In genomic region chr3:10816019-10816862, GRCh38 we compare ENCODE assay signal across 12 cellular contexts. TPM values are rescaled to one million over a fixed set of nuclear protein-coding genes. Genes with fewer than 3 reads are reported as not detected.
DNase-seq lines count a peak whose midpoint lies in the region; ATAC-seq and TF ChIP-seq lines count a peak whose summit lies in the region.
"Had no signal": no experiment of that assay in that cellular context is flagged by ENCODE, and none has a peak within 500 bp of the region (broad histone marks: within the 10 kb centered on the region; RNA-seq: fewer than 3 reads in every experiment).

Gene SLC6A11, plus strand, starts transcription at chr3:10816228. Its CDS starts 38 bp downstream, at chr3:10816266.

- H3K4me1 ChIP-seq in mesodermal cell (ENCODE audit: control insufficient read depth, insufficient read depth, low read length, poor library complexity, severe bottlenecking) = no peaks in the 10 kb centered on the region
- H3K4me1 ChIP-seq in upper lobe of left lung = peaks cover 0 to 10% (median 4%) of the 10 kb centered on the region in 4 donors

- ATAC-seq in upper lobe of left lung (ENCODE audit: low FRiP score in 2 of 2) (peak in 1 of 2 donors; percentile 37), GM18861 (IDR thresholded peaks at IDR 0.05; ENCODE audit: unreplicated experiment) (no peak)
- ATAC-seq: T-helper 17 cell had no signal

- TF ChIP-seq EP300 in upper lobe of left lung (IDR thresholded peaks at IDR 0.05) = no peak

- peak within 1 kb of the TSS; percentile 30 for H3K4me3 ChIP-seq in mesodermal cell (ENCODE audit: extremely low read depth, insufficient read depth, low read length, poor library complexity, severe bottlenecking)
- peak within 1 kb of the TSS in 3 of 4 donors; percentile 15 to 30 (median 29) for H3K4me3 ChIP-seq in upper lobe of left lung

- H3K4me1 Mint-ChIP-seq in endothelial cell (ENCODE audit: unreplicated experiment) = peaks cover 3% of the 10 kb centered on the region
- H3K4me1 Mint-ChIP-seq: T-helper 17 cell had no signal

- TF ChIP-seq CTCF in endothelial cell (IDR thresholded peaks at IDR 0.05; ENCODE audit: unreplicated experiment) (no peak), upper lobe of left lung (IDR thresholded peaks at IDR 0.05) (no peak)

- no peaks in the 10 kb centered on the region for H3K9me3 ChIP-seq in mesodermal cell (ENCODE audit: control insufficient read depth, low read length)
- H3K9me3 ChIP-seq in upper lobe of left lung = no peaks in the 10 kb centered on the region

- peaks cover 0 to 11% (median 6%) of the 10 kb centered on the region in 4 donors for H3K27me3 ChIP-seq in upper lobe of left lung

- peaks cover 13% of the 10 kb centered on the region for H3K27me3 Mint-ChIP-seq in endothelial cell (ENCODE audit: unreplicated experiment)

- H3K9me3 Mint-ChIP-seq in endothelial cell (ENCODE audit: unreplicated experiment) = no peaks in the 10 kb centered on the region

- peak within 1 kb of the TSS; percentile 76 for H3K4me3 Mint-ChIP-seq in endothelial cell (ENCODE audit: unreplicated experiment)
- H3K4me3 Mint-ChIP-seq: T-helper 17 cell had no signal

- WGBS in mesodermal cell (ENCODE audit: insufficient coverage in 2 of 2), 2 experiments = 11 to 18% methylated on average over 60 to 71 of the region's 96 CpGs
- WGBS in upper lobe of left lung, 2 donors = 5 to 33% methylated on average over 3 to 23 of the region's 96 CpGs

- H3K36me3 ChIP-seq in mesodermal cell (ENCODE audit: control insufficient read depth, insufficient read depth, low read length) (no peaks in the 10 kb centered on the region), upper lobe of left lung (no peaks in the 10 kb centered on the region)

- DNase-seq in NCI-H524 (lab: John Stamatoyannopoulos, UW) (peak; percentile 16 to 43), NCI-H524 treated with DMSO at 0.1 percent for 48 hours (lab: John Stamatoyannopoulos, UW) (no peak), endothelial cell (ENCODE audit: low spot score) (peak; percentile 36), upper lobe of left lung (peak in 1 of 2 donors; percentile 80), CD1c-positive myeloid dendritic cell (ENCODE audit: extremely low spot score) (no peak)
- DNase-seq in activated CD8-positive, alpha-beta memory T cell treated with anti-CD3 and anti-CD28 coated beads, Interleukin-2, amount 50 U/mL, for 48 hours = no peak
- DNase-seq: ACHN; activated naive CD4-positive, alpha-beta T cell treated with Interleukin-2 at 50 U/mL for 16 hours; T-helper 17 cell had no signal

- TF ChIP-seq POLR2A in upper lobe of left lung (IDR thresholded peaks at IDR 0.05) = no peak

- H3K27ac ChIP-seq in mesodermal cell (ENCODE audit: low read depth, low read length, severe bottlenecking) = no peak within 1 kb of the TSS
- no peak within 1 kb of the TSS for H3K27ac ChIP-seq in upper lobe of left lung

- H3K36me3 Mint-ChIP-seq in endothelial cell (ENCODE audit: low read depth, unreplicated experiment) = no peaks in the 10 kb centered on the region

- H3K27ac Mint-ChIP-seq in endothelial cell (ENCODE audit: unreplicated experiment) = no peak within 1 kb of the TSS
- H3K27ac Mint-ChIP-seq: T-helper 17 cell had no signal

RNA-seq across cellular contexts. Expression of gene SLC6A11, which starts in this region (rescaled TPM):
- total RNA-seq in endothelial cell (ENCODE audit: unreplicated experiment) (0.15 TPM), upper lobe of left lung (under 1 TPM in 1 of 6 donors, not detected in 5; 0.07 TPM)
- not detected for polyA plus RNA-seq in mesodermal cell (2013, experiment 1 of 2)
- 0.15 TPM for polyA plus RNA-seq in mesodermal cell (2013, experiment 2 of 2)
- total RNA-seq: epithelial cell of proximal tubule, T-helper 17 cell had no signal

Comparison
In these comparisons a context has a peak if more than half of its experiments do, and no peak if none do; other contexts are left out.
1. DNase-seq: peak in NCI-H524 (2 of 2); none in NCI-H524 treated with DMSO at 0.1 percent for 48 hours (single experiment), activated CD8-positive, alpha-beta memory T cell treated with anti-CD3 and anti-CD28 coated beads, Interleukin-2, amount 50 U/mL, for 48 hours (single experiment) and CD1c-positive myeloid dendritic cell (single experiment).
2. Peak in DNase-seq in endothelial cell; RNA of the gene not detected or under 1 TPM.